ENCODE assay signal across 12 cellular contexts in genomic region chr11:72613977-72614376, GRCh38.
DNase-seq lines count a peak whose midpoint lies in the region; ATAC-seq, FAIRE-seq and TF ChIP-seq lines count a peak whose summit lies in the region.
"Had no signal": no experiment of that assay in that cellular context is flagged by ENCODE, and none has a peak within 500 bp of the region (broad histone marks: within the 10 kb centered on the region; RNA-seq: fewer than 3 reads in every experiment).

No MANE protein-coding gene starts in this region.

- WGBS in upper lobe of left lung, 2 donors, result 51 to 56% methylated on average over 3 to 7 of the region's 7 CpGs

- TF ChIP-seq EP300 in upper lobe of left lung (IDR thresholded peaks at IDR 0.05), result no peak

- intact Hi-C loops in Right ventricle myocardium superior (cut with DNase I), result no loop called here
- intact Hi-C loops in dorsolateral prefrontal cortex (cut with DNase I), result no loop called here

- no peak for FAIRE-seq in urothelium cell line (lab: Jason Lieb, UNC)

- no peak for TF ChIP-seq CTCF in right atrium auricular region (IDR thresholded peaks at IDR 0.05)
- TF ChIP-seq CTCF in dorsolateral prefrontal cortex (IDR thresholded peaks at IDR 0.05 in 54 of 56, conservative IDR thresholded peaks at IDR 0.05 in 2 of 56; ENCODE audit: low read depth in 1 of 56, partially characterized antibody in 56 of 56), result no peak
- TF ChIP-seq CTCF in upper lobe of left lung (IDR thresholded peaks at IDR 0.05), result no peak

- no peak overlapping the region for H3K27ac ChIP-seq in right atrium auricular region
- peak overlapping the region in 33 of 59 donors; percentile 4 to 86 (median 66) for H3K27ac ChIP-seq in dorsolateral prefrontal cortex
- H3K27ac ChIP-seq in upper lobe of left lung, result no peak overlapping the region
- H3K27ac ChIP-seq: ovary had no signal

- ATAC-seq in Right ventricle myocardium superior (ENCODE audit: poor library complexity) (peak; percentile 25), HG03460 (IDR thresholded peaks at IDR 0.05; ENCODE audit: unreplicated experiment) (peak; percentile 75), upper lobe of left lung (ENCODE audit: low FRiP score in 2 of 2) (peak; percentile 16 to 80)

- peaks cover 0 to 54% of the 10 kb centered on the region in 2 donors for H3K4me1 ChIP-seq in right atrium auricular region
- H3K4me1 ChIP-seq in upper lobe of left lung, result peaks cover 3 to 15% (median 13%) of the 10 kb centered on the region in 4 donors

- TF ChIP-seq POLR2A in upper lobe of left lung (IDR thresholded peaks at IDR 0.05), result no peak

- H3K9me3 ChIP-seq in right atrium auricular region (no peaks in the 10 kb centered on the region), upper lobe of left lung (no peaks in the 10 kb centered on the region)
- H3K9me3 ChIP-seq: ovary had no signal

- peak; percentile 71 for DNase-seq in Right ventricle myocardium superior
- no peak for DNase-seq in right atrium auricular region (ENCODE audit: low spot score)
- DNase-seq in dorsolateral prefrontal cortex, result peak in 9 of 10 donors; percentile 34 to 88 (median 74)
- peak in 1 of 2 donors; percentile 70 for DNase-seq in upper lobe of left lung
- DNase-seq in kidney glomerular epithelial cell (lab: John Stamatoyannopoulos, UW), result no peak
- DNase-seq in NCI-H1105 treated with DMSO at 0.1 percent for 48 hours (lab: John Stamatoyannopoulos, UW), result no peak
- no peak for DNase-seq in urothelium cell line (ENCODE audit: low spot score)
- DNase-seq: activated T-cell treated with anti-CD3 and anti-CD28 coated beads, Interleukin-2, amount 50 U/mL, for 24 hours; HCEC 1CT; NCI-H748 treated with DMSO at 0.1 percent for 48 hours; ovary had no signal

- H3K36me3 ChIP-seq in right atrium auricular region (no peaks in the 10 kb centered on the region), upper lobe of left lung (no peaks in the 10 kb centered on the region)
- H3K36me3 ChIP-seq: ovary had no signal

- H3K27me3 ChIP-seq in right atrium auricular region (no peaks in the 10 kb centered on the region), dorsolateral prefrontal cortex (no peaks in the 10 kb centered on the region), upper lobe of left lung (no peaks in the 10 kb centered on the region)
- H3K27me3 ChIP-seq: ovary had no signal

- H3K4me3 ChIP-seq in right atrium auricular region, result no peak overlapping the region
- H3K4me3 ChIP-seq in dorsolateral prefrontal cortex, result no peak overlapping the region
- H3K4me3 ChIP-seq in upper lobe of left lung, result no peak overlapping the region
- H3K4me3 ChIP-seq: ovary had no signal

Comparison
In these comparisons a context has a peak if more than half of its experiments do, and no peak if none do; other contexts are left out.
1. DNase-seq: peak in Right ventricle myocardium superior (single experiment) and dorsolateral prefrontal cortex (9 of 10); none in right atrium auricular region (single experiment), kidney glomerular epithelial cell (single experiment), NCI-H1105 treated with DMSO at 0.1 percent for 48 hours (single experiment) and urothelium cell line (single experiment).
2. ATAC-seq: peak in every context shown above with its lines; median percentile 75 in HG03460; 48 in upper lobe of left lung; 25 in Right ventricle myocardium superior.
3. H3K27ac ChIP-seq: peak in dorsolateral prefrontal cortex (33 of 59); none in right atrium auricular region (0 of 2) and upper lobe of left lung (0 of 4).